Comparison of ENCODE assay signal across 1 cellular context in the genomic region with DNA sequence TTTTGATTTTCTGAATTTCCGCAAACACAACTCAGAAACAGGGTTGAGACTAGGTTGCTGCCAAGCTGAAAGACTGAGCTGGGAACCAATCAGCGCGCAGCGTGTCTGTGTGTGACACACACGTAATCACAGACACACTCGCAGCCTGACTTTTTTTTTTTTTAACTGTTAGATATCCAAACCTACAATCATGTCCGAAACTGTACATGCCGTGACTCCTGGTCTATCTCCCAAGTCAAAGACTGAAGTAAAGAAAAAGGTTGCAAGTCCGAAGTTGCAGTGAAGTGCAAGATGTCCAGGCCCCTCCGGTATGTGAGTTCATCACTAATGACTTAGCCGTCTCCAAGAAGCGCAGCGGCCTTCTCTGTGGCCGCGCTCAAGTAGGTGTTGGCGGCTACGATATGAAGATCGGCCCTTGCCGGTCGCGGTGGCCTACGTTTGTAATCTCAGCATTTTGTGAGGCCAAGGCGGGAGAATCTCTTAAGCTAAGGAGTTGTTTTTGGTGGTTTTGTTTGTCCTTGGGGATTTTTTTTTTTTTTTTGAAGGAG.
TF ChIP-seq lines count a peak whose summit lies in the region.

No MANE protein-coding gene starts in this region.

TF ChIP-seq in HepG2, 621 proteins besides CTCF, POLR2A, EP300 and RAD21 (continued from another document and continues in another):
- TF ChIP-seq, protein P1, sequence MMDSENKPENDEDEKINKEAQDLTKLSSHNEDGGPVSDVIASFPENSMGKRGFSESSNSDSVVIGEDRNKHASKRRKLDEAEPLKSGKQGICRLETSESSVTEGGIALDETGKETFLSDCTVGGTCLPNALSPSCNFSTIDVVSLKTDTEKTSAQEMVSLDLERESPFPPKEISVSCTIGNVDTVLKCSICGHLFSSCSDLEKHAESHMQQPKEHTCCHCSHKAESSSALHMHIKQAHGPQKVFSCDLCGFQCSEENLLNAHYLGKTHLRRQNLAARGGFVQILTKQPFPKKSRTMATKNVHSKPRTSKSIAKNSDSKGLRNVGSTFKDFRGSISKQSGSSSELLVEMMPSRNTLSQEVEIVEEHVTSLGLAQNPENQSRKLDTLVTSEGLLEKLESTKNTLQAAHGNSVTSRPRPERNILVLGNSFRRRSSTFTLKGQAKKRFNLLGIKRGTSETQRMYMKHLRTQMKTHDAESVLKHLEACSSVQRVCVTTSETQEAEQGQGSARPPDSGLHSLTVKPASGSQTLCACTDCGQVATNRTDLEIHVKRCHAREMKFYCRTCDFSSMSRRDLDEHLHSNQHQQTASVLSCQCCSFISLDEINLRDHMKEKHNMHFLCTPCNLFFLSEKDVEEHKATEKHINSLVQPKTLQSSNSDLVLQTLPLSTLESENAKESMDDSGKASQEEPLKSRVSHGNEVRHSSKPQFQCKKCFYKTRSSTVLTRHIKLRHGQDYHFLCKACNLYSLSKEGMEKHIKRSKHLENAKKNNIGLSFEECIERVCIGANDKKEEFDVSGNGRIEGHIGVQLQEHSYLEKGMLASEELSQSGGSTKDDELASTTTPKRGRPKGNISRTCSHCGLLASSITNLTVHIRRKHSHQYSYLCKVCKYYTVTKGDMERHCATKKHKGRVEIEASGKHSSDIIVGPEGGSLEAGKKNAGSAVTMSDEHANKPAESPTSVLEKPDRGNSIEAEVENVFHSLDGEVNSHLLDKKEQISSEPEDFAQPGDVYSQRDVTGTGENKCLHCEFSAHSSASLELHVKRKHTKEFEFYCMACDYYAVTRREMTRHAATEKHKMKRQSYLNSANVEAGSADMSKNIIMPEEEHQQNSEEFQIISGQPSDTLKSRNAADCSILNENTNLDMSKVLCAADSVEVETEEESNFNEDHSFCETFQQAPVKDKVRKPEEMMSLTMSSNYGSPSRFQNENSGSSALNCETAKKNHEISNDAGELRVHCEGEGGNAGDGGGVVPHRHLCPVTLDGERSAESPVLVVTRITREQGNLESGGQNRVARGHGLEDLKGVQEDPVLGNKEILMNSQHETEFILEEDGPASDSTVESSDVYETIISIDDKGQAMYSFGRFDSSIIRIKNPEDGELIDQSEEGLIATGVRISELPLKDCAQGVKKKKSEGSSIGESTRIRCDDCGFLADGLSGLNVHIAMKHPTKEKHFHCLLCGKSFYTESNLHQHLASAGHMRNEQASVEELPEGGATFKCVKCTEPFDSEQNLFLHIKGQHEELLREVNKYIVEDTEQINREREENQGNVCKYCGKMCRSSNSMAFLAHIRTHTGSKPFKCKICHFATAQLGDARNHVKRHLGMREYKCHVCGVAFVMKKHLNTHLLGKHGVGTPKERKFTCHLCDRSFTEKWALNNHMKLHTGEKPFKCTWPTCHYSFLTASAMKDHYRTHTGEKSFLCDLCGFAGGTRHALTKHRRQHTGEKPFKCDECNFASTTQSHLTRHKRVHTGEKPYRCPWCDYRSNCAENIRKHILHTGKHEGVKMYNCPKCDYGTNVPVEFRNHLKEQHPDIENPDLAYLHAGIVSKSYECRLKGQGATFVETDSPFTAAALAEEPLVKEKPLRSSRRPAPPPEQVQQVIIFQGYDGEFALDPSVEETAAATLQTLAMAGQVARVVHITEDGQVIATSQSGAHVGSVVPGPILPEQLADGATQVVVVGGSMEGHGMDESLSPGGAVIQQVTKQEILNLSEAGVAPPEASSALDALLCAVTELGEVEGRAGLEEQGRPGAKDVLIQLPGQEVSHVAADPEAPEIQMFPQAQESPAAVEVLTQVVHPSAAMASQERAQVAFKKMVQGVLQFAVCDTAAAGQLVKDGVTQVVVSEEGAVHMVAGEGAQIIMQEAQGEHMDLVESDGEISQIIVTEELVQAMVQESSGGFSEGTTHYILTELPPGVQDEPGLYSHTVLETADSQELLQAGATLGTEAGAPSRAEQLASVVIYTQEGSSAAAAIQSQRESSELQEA (CRISPR knock-in tag; IDR thresholded peaks at IDR 0.05; ENCODE audit: not compliant biosample characterization), result no peak
- no peak for TF ChIP-seq WIZ (CRISPR knock-in tag; IDR thresholded peaks at IDR 0.05)
- TF ChIP-seq ZFAT (CRISPR knock-in tag; conservative IDR thresholded peaks at IDR 0.05), result no peak
- peak; percentile 99 for TF ChIP-seq ZNF652 (CRISPR knock-in tag; IDR thresholded peaks at IDR 0.05; ENCODE audit: borderline replicate concordance, low read depth)
- peak; percentile 43; the same call in 1 of the 2 replicates for TF ChIP-seq DMAP1 (CRISPR knock-in tag; IDR thresholded peaks at IDR 0.05)
- TF ChIP-seq ZNF614 (CRISPR knock-in tag; IDR thresholded peaks at IDR 0.05; ENCODE audit: borderline replicate concordance), result peak; percentile 46; the same call in 1 of the 2 replicates
- TF ChIP-seq, protein P2, sequence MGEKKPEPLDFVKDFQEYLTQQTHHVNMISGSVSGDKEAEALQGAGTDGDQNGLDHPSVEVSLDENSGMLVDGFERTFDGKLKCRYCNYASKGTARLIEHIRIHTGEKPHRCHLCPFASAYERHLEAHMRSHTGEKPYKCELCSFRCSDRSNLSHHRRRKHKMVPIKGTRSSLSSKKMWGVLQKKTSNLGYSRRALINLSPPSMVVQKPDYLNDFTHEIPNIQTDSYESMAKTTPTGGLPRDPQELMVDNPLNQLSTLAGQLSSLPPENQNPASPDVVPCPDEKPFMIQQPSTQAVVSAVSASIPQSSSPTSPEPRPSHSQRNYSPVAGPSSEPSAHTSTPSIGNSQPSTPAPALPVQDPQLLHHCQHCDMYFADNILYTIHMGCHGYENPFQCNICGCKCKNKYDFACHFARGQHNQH (CRISPR knock-in tag; IDR thresholded peaks at IDR 0.05), result peak; percentile 59; the same call in 1 of the 2 replicates
- peak; percentile 82 for TF ChIP-seq HOXA3 (CRISPR knock-in tag; IDR thresholded peaks at IDR 0.05)
- TF ChIP-seq, protein P3, sequence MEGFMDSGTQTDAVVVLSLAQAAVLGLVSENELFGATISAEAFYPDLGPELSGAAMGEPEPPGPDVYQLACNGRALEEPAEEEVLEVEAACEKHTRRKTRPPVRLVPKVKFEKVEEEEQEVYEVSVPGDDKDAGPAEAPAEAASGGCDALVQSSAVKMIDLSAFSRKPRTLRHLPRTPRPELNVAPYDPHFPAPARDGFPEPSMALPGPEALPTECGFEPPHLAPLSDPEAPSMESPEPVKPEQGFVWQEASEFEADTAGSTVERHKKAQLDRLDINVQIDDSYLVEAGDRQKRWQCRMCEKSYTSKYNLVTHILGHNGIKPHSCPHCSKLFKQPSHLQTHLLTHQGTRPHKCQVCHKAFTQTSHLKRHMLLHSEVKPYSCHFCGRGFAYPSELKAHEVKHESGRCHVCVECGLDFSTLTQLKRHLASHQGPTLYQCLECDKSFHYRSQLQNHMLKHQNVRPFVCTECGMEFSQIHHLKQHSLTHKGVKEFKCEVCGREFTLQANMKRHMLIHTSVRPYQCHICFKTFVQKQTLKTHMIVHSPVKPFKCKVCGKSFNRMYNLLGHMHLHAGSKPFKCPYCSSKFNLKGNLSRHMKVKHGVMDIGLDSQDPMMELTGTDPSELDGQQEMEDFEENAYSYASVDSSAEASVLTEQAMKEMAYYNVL (CRISPR knock-in tag; IDR thresholded peaks at IDR 0.05; ENCODE audit: borderline replicate concordance), result no peak
- no peak for TF ChIP-seq DNMT1 (CRISPR knock-in tag; IDR thresholded peaks at IDR 0.05)
- no peak for TF ChIP-seq NCOR1 (IDR thresholded peaks at IDR 0.05; ENCODE audit: borderline replicate concordance, low read length)
- no peak for TF ChIP-seq ZNF749 (CRISPR knock-in tag; IDR thresholded peaks at IDR 0.05; ENCODE audit: borderline replicate concordance)
- 0 out of 2 replicates have a peak, but pooled peaks have one; percentile 17 for TF ChIP-seq HNRNPL (IDR thresholded peaks at IDR 0.05; ENCODE audit: low read depth, low read length)
- peak; percentile 59; the same call in 1 of the 2 replicates for TF ChIP-seq ZMYM4 (CRISPR knock-in tag; IDR thresholded peaks at IDR 0.05)
- TF ChIP-seq ZNF816 (CRISPR knock-in tag; IDR thresholded peaks at IDR 0.05; ENCODE audit: borderline replicate concordance), result no peak
- 0 out of 2 replicates have a peak, but pooled peaks have one; percentile 83 for TF ChIP-seq NFATC3 (CRISPR knock-in tag; IDR thresholded peaks at IDR 0.05)
- TF ChIP-seq TCF7 (IDR thresholded peaks at IDR 0.05; ENCODE audit: low read depth), result peak; percentile 23; the same call in 1 of the 2 replicates
- 0 out of 2 replicates have a peak, but pooled peaks have one; percentile 34 for TF ChIP-seq PAXIP1 (CRISPR knock-in tag; conservative IDR thresholded peaks at IDR 0.05)
- no peak for TF ChIP-seq NFE2L2 (IDR thresholded peaks at IDR 0.05; ENCODE audit: low read length)
- TF ChIP-seq ZNF737 (CRISPR knock-in tag; IDR thresholded peaks at IDR 0.05; ENCODE audit: borderline replicate concordance), result no peak
- TF ChIP-seq NAIF1 (CRISPR knock-in tag; IDR thresholded peaks at IDR 0.05; ENCODE audit: borderline replicate concordance), result 0 out of 2 replicates have a peak, but pooled peaks have one; percentile 15
- peak; percentile 87; the same call in 1 of the 2 replicates for TF ChIP-seq RFXANK (CRISPR knock-in tag; IDR thresholded peaks at IDR 0.05)
- TF ChIP-seq EED (CRISPR knock-in tag; IDR thresholded peaks at IDR 0.05), result no peak
- TF ChIP-seq THAP7 (CRISPR knock-in tag; IDR thresholded peaks at IDR 0.05), result no peak
- TF ChIP-seq SIN3A (IDR thresholded peaks at IDR 0.05; ENCODE audit: borderline replicate concordance, low read depth, low read length), result peak; percentile 81; the same call in 1 of the 2 replicates
- TF ChIP-seq RFX3 (CRISPR knock-in tag; IDR thresholded peaks at IDR 0.05), result no peak
- TF ChIP-seq FOXO1 (CRISPR knock-in tag; IDR thresholded peaks at IDR 0.05), result peak; percentile 8; the same call in 1 of the 2 replicates
- peak; percentile 12; the same call in 1 of the 2 replicates for TF ChIP-seq MAX (IDR thresholded peaks at IDR 0.05)
- no peak for TF ChIP-seq REXO4 (CRISPR knock-in tag; IDR thresholded peaks at IDR 0.05; ENCODE audit: borderline replicate concordance)
- TF ChIP-seq SOX6 (IDR thresholded peaks at IDR 0.05), result no peak
- no peak; the same call in 1 of the 2 replicates for TF ChIP-seq SOX6 (CRISPR knock-in tag; IDR thresholded peaks at IDR 0.05)
- no peak for TF ChIP-seq ZNF512 (CRISPR knock-in tag; IDR thresholded peaks at IDR 0.05)
- TF ChIP-seq MED1 (CRISPR knock-in tag; IDR thresholded peaks at IDR 0.05), result peak; percentile 69; the same call in 1 of the 2 replicates
- TF ChIP-seq ZNF451 (CRISPR knock-in tag; IDR thresholded peaks at IDR 0.05), result no peak
- peak; percentile 91 for TF ChIP-seq CREM (IDR thresholded peaks at IDR 0.05)
- no peak for TF ChIP-seq CREM (CRISPR knock-in tag; IDR thresholded peaks at IDR 0.05)
- TF ChIP-seq IRF2 (CRISPR knock-in tag; IDR thresholded peaks at IDR 0.05), result peak; percentile 60
- TF ChIP-seq ZNF512B (CRISPR knock-in tag; IDR thresholded peaks at IDR 0.05; ENCODE audit: borderline replicate concordance), result no peak
